Comparison of ENCODE assay signal across 1 cellular context in the genomic region with DNA sequence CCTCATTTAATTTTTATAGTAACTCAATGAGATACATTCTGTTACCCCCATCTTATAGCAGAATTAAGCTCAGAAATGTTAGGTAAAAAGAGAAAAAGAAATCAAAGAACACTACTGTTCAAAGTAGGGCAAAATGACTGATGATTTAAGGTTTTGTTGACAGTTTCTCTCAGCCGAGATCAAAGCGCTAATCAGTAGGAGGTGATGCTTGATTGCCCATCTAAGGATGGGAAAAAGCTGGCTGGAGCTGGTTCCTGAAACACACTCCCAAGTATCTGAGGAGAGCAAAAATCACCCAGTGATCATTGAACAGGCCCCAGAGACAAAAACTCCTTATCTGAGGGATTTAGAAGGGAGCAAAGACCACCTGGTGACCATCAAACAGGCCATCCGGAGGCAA.
A peak's percentile ranks its signal among the peaks of the same experiment; 100 is the strongest.
TF ChIP-seq lines count a peak whose summit lies in the region.

No MANE protein-coding gene starts in this region.

TF ChIP-seq in K562, 482 proteins besides CTCF, POLR2A, EP300 and RAD21 (continued from another document):
- TF ChIP-seq ZFX (CRISPR knock-in tag; IDR thresholded peaks at IDR 0.05) = no peak
- no peak for TF ChIP-seq ZNF41 (CRISPR knock-in tag; conservative IDR thresholded peaks at IDR 0.05)
- peak; percentile 91 for TF ChIP-seq MEIS2 (IDR thresholded peaks at IDR 0.05; ENCODE audit: partially characterized antibody)
